ENCODE assay signal across 21 cellular contexts in genomic region chr5:116404792-116405191, GRCh38.
"Had no signal": no experiment of that assay in that cellular context is flagged by ENCODE, and none has a peak within 500 bp of the region (broad histone marks: within the 10 kb centered on the region; RNA-seq: fewer than 3 reads in every experiment).

No MANE protein-coding gene starts in this region.

- H3K36me3 Mint-ChIP-seq: type B pancreatic cell had no signal

- FAIRE-seq: kidney had no signal

- H3K27ac Mint-ChIP-seq: activated CD8-positive, alpha-beta T cell treated with anti-CD3 and anti-CD28 coated beads, Interleukin-2, amount 10 ng/mL, durations not matched to agents 7 days and 5 days; activated naive CD4-positive, alpha-beta T cell treated with anti-CD3 and anti-CD28 coated beads, Interleukin-2, amount 50 U/mL, for 24 hours; activated T-helper 1 cell treated with anti-CD3 and anti-CD28 coated beads, Interleukin-12 subunit alpha, Interleukin-12 subunit beta, Interleukin-2, Interleukin-4 antibody, amounts not matched to agents 30 ng/mL and 10 ng/mL and 1 ng/mL, durations not matched to agents 14 hours and 24 hours and 36 hours; dendritic cell treated with granulocyte-macrophage colony-stimulating factor and Interleukin-4, amounts not matched to agents 40 ng/mL and 50 ng/mL, for 4 days; naive thymus-derived CD8-positive, alpha-beta T cell; progenitor cell of endocrine pancreas; T-helper 2 cell treated with Interferon-gamma antibody and Interleukin-4, amounts not matched to agents 5 μg/mL and 100 μg/mL, for 36 hours; type B pancreatic cell had no signal

- H3K9me3 Mint-ChIP-seq: activated naive CD4-positive, alpha-beta T cell treated with anti-CD3 and anti-CD28 coated beads, Interleukin-2, amount 50 U/mL, for 24 hours; activated T-helper 1 cell treated with anti-CD3 and anti-CD28 coated beads, Interleukin-12 subunit alpha, Interleukin-12 subunit beta, Interleukin-2, Interleukin-4 antibody, amounts not matched to agents 30 ng/mL and 10 ng/mL and 1 ng/mL, durations not matched to agents 14 hours and 24 hours and 36 hours; dendritic cell treated with granulocyte-macrophage colony-stimulating factor and Interleukin-4, amounts not matched to agents 40 ng/mL and 50 ng/mL, for 4 days; naive thymus-derived CD8-positive, alpha-beta T cell; T-helper 2 cell treated with Interferon-gamma antibody and Interleukin-4, amounts not matched to agents 5 μg/mL and 100 μg/mL, for 36 hours; type B pancreatic cell had no signal

- H3K27ac ChIP-seq: body of pancreas, cardiac muscle cell, left lung, spleen, testis had no signal

- DNase-seq: activated CD4-positive, alpha-beta T cell treated with anti-CD3 and anti-CD28 coated beads for 1 hour; activated CD4-positive, alpha-beta T cell treated with anti-CD3 and anti-CD28 coated beads, Interleukin-2, amount 50 U/mL, for 1 hour; activated CD8-positive, alpha-beta T cell treated with anti-CD3 and anti-CD28 coated beads, Interleukin-2, amount 10 ng/mL, durations not matched to agents 7 days and 5 days; activated gamma-delta T cell; body of pancreas; effector CD8-positive, alpha-beta T cell; erythroblast; kidney; left lung; naive thymus-derived CD8-positive, alpha-beta T cell; spleen; stimulated activated CD4-positive, alpha-beta T cell treated with anti-CD3 and anti-CD28 coated beads, Interleukin-4, amount 100 ng/mL, for 1 hour; stimulated activated naive CD4-positive, alpha-beta T cell; testis had no signal

- H3K4me3 Mint-ChIP-seq: activated CD8-positive, alpha-beta T cell treated with anti-CD3 and anti-CD28 coated beads, Interleukin-2, amount 10 ng/mL, durations not matched to agents 7 days and 5 days; activated naive CD4-positive, alpha-beta T cell treated with anti-CD3 and anti-CD28 coated beads, Interleukin-2, amount 50 U/mL, for 24 hours; activated T-helper 1 cell treated with anti-CD3 and anti-CD28 coated beads, Interleukin-12 subunit alpha, Interleukin-12 subunit beta, Interleukin-2, Interleukin-4 antibody, amounts not matched to agents 30 ng/mL and 10 ng/mL and 1 ng/mL, durations not matched to agents 14 hours and 24 hours and 36 hours; dendritic cell treated with granulocyte-macrophage colony-stimulating factor and Interleukin-4, amounts not matched to agents 40 ng/mL and 50 ng/mL, for 4 days; naive thymus-derived CD8-positive, alpha-beta T cell; T-helper 2 cell treated with Interferon-gamma antibody and Interleukin-4, amounts not matched to agents 5 μg/mL and 100 μg/mL, for 36 hours; type B pancreatic cell had no signal

- ATAC-seq: activated CD8-positive, alpha-beta T cell treated with anti-CD3 and anti-CD28 coated beads, Interleukin-2, amount 10 ng/mL, durations not matched to agents 7 days and 5 days; body of pancreas; left lung; naive thymus-derived CD8-positive, alpha-beta T cell had no signal

- H3K27me3 Mint-ChIP-seq: activated naive CD4-positive, alpha-beta T cell treated with anti-CD3 and anti-CD28 coated beads, Interleukin-2, amount 50 U/mL, for 24 hours; dendritic cell treated with granulocyte-macrophage colony-stimulating factor and Interleukin-4, amounts not matched to agents 40 ng/mL and 50 ng/mL, for 4 days; naive thymus-derived CD8-positive, alpha-beta T cell; progenitor cell of endocrine pancreas; type B pancreatic cell had no signal

- H3K4me1 Mint-ChIP-seq: activated naive CD4-positive, alpha-beta T cell treated with anti-CD3 and anti-CD28 coated beads, Interleukin-2, amount 50 U/mL, for 24 hours; naive thymus-derived CD8-positive, alpha-beta T cell had no signal
